Comparison of ENCODE assay signal across 10 cellular contexts in genomic region chr10:71966046-71967004, GRCh38. TPM values are rescaled to one million over a fixed set of nuclear protein-coding genes. Genes with fewer than 3 reads are reported as not detected.
A peak's percentile ranks its signal among the peaks of the same experiment; 100 is the strongest.
DNase-seq lines count a peak whose midpoint lies in the region; ATAC-seq, FAIRE-seq and TF ChIP-seq lines count a peak whose summit lies in the region.
"Had no signal": no experiment of that assay in that cellular context is flagged by ENCODE, and none has a peak within 500 bp of the region (broad histone marks: within the 10 kb centered on the region; RNA-seq: fewer than 3 reads in every experiment).

No MANE protein-coding gene starts in this region.

- H3K79me1 ChIP-seq in IMR-90 (ENCODE audit: low read depth in 1 of 2, low read length in 2 of 2) (peaks cover 19 to 64% of the 10 kb centered on the region in 2 experiments), mesendoderm (ENCODE audit: low read length) (peaks cover 19% of the 10 kb centered on the region)

- peak overlapping the region; percentile 70 for H3K23ac ChIP-seq in IMR-90 (ENCODE audit: low read depth, low read length)
- peak overlapping the region; percentile 74 for H3K23ac ChIP-seq in mesendoderm (ENCODE audit: low read length)

- peak overlapping the region; percentile 77 for H3K4me3 ChIP-seq in IMR-90 (ENCODE audit: insufficient read depth, low read depth, low read length)
- H3K4me3 ChIP-seq in mammary epithelial cell (replicated peaks in 1 of 3; ENCODE audit: insufficient read depth in 1 of 3, low read depth in 2 of 3, low read length in 3 of 3) = peak overlapping the region; percentile 73 to 85 (median 80)
- H3K4me3 ChIP-seq in mesendoderm (ENCODE audit: low read length) = no peak overlapping the region
- H3K4me3 ChIP-seq in transverse colon = peak overlapping the region in 2 of 4 donors; percentile 46 to 57

- H3K14ac ChIP-seq in IMR-90 (replicated peaks; ENCODE audit: low read depth, low read length) = peak overlapping the region; percentile 92

- dilution Hi-C loops in IMR-90 (cut with HindIII; ENCODE audit: low sequenced_read_pairs, unreplicated experiment) = no loop called here
- dilution Hi-C loops in mammary epithelial cell (cut with HindIII; ENCODE audit: low sequenced_read_pairs) = loop anchor here (25.0 kb wide), 1 partner anchor 371 kb away; no protein-coding TSS in a partner anchor

- TF ChIP-seq RAD21 in IMR-90 (IDR thresholded peaks at IDR 0.05; ENCODE audit: low read length) = no peak

- H3K27me3 ChIP-seq in IMR-90 (ENCODE audit: control insufficient read depth, insufficient read depth, low read length) = no peaks in the 10 kb centered on the region
- H3K27me3 ChIP-seq in mammary epithelial cell (ENCODE audit: insufficient read depth, low read length) = no peaks in the 10 kb centered on the region
- no peaks in the 10 kb centered on the region for H3K27me3 ChIP-seq in mesendoderm (ENCODE audit: insufficient read depth, low read length, poor library complexity)
- H3K27me3 ChIP-seq in transverse colon = peaks cover 29% of the 10 kb centered on the region

- peak overlapping the region; percentile 41; the same call in 1 of the 2 replicates for H3K18ac ChIP-seq in IMR-90 (ENCODE audit: low read depth, low read length)
- H3K18ac ChIP-seq in mesendoderm (ENCODE audit: low read length) = peak overlapping the region; percentile 13

- peak overlapping the region; percentile 89 for H2AFZ ChIP-seq in IMR-90 (replicated peaks; ENCODE audit: low read length, poor library complexity)
- no peak overlapping the region for H2AFZ ChIP-seq in mammary epithelial cell (ENCODE audit: low read depth, low read length)
- H2AFZ ChIP-seq: parathyroid adenoma had no signal

- peak overlapping the region; percentile 96 for H2AK9ac ChIP-seq in IMR-90 (replicated peaks; ENCODE audit: low read depth, low read length, poor library complexity)

- BruUV-seq in IMR-90 (replicated peaks; lab: Mats Ljungman, UMichigan) (no TSS peak), mammary epithelial cell (replicated peaks; lab: Mats Ljungman, UMichigan) (TSS peak; percentile 49)

- H3K4me2 ChIP-seq in IMR-90 (ENCODE audit: low read depth, low read length) = peak overlapping the region; percentile 96
- H3K4me2 ChIP-seq in mammary epithelial cell (ENCODE audit: insufficient read depth, low read depth, low read length) = peak overlapping the region; percentile 93
- H3K4me2 ChIP-seq in mesendoderm (ENCODE audit: low read length) = peak overlapping the region; percentile 99

- H3K9me3 ChIP-seq in IMR-90 (ENCODE audit: control insufficient read depth, insufficient read depth, low read length) = no peaks in the 10 kb centered on the region; the same call in 1 of the 2 replicates
- H3K9me3 ChIP-seq in mammary epithelial cell (replicated peaks; ENCODE audit: insufficient read depth, low read length) = no peaks in the 10 kb centered on the region
- no peaks in the 10 kb centered on the region for H3K9me3 ChIP-seq in transverse colon

- H2BK5ac ChIP-seq in IMR-90 (ENCODE audit: low read depth, low read length, poor library complexity, severe bottlenecking) (peak overlapping the region; percentile 65), mesendoderm (ENCODE audit: low read length) (no peak overlapping the region)

- H2AK5ac ChIP-seq in IMR-90 (ENCODE audit: low read depth, low read length) (peak overlapping the region; percentile 97; the same call in 1 of the 2 replicates), mesendoderm (ENCODE audit: low read length) (peak overlapping the region; percentile 37)

- intact Hi-C loops in IMR-90 (cut with micrococcal nuclease) (no loop called here), mammary epithelial cell (cut with micrococcal nuclease) (loop anchor here (1.0 to 5.0 kb wide), 2 partner anchors 46 to 371 kb away; no protein-coding TSS in a partner anchor), transverse colon (cut with DNase I; ENCODE audit: low total_unique reads) (no loop called here)

- TF ChIP-seq POLR2A in IMR-90 (IDR thresholded peaks at IDR 0.05; ENCODE audit: low read depth, low read length) = no peak
- no peak for TF ChIP-seq POLR2A in transverse colon (IDR thresholded peaks at IDR 0.05)
- TF ChIP-seq POLR2A in GM12891 (IDR thresholded peaks at IDR 0.05; ENCODE audit: low read depth, low read length) = no peak

- peak overlapping the region; percentile 3; the same call in 1 of the 2 replicates for H4K5ac ChIP-seq in IMR-90 (ENCODE audit: low read depth, low read length)
- H4K5ac ChIP-seq in mesendoderm (ENCODE audit: low read length) = no peak overlapping the region

- WGBS in IMR-90 (ENCODE audit: extremely low coverage in 2 of 2, insufficient read length in 1 of 2), 2 experiments = no CpG with 5 or more reads among the region's 6 CpGs
- WGBS in mammary epithelial cell (ENCODE audit: low coverage, missing lambda C conversion rate) = 28% methylated on average over 5 of the region's 6 CpGs
- whole genome bisulfite sequencing in mesendoderm (ENCODE audit: extremely low coverage, insufficient coverage, low lambda C conversion rate) = no CpG with 5 or more reads among the region's 6 CpGs
- 73 to 95% methylated on average over 3 to 6 of the region's 6 CpGs for WGBS in transverse colon (ENCODE audit: low coverage in 1 of 2), 2 donors

- POLR2A ChIA-PET in IMR-90 (lab: Charles Lee; ENCODE audit: unreplicated experiment) = interaction anchor here (0.7 to 1.0 kb wide), 2 partner anchors 8 to 21 kb away, joined by 4 to 7 read pairs; no protein-coding TSS in a partner anchor

- H2BK120ac ChIP-seq in IMR-90 (ENCODE audit: low read depth, low read length) (peak overlapping the region; percentile 60; the same call in 1 of the 2 replicates), mesendoderm (ENCODE audit: low read depth, low read length) (no peak overlapping the region)

- CTCF ChIA-PET in IMR-90 (lab: Yijun Ruan, JAX) = no interaction called here
- CTCF ChIA-PET in mammary epithelial cell (lab: Charles Lee; ENCODE audit: low non-redundant PET) = interaction anchor here (0.7 to 1.0 kb wide), 2 partner anchors 11 to 50 kb away, joined by 3 to 5 read pairs; no protein-coding TSS in a partner anchor

- peak overlapping the region; percentile 74 for H3K56ac ChIP-seq in IMR-90 (ENCODE audit: extremely low read depth, insufficient read depth, low read length)
- H3K56ac ChIP-seq in mesendoderm (ENCODE audit: low read length) = peak overlapping the region; percentile 99

- H4K8ac ChIP-seq in IMR-90 (ENCODE audit: low read depth in 2 of 2, low read length in 2 of 2) = peak overlapping the region; percentile 76 to 90; a peak in 2 of 4 replicates
- no peak overlapping the region for H4K8ac ChIP-seq in mesendoderm (ENCODE audit: low read depth, low read length)

- H3K36me3 ChIP-seq in IMR-90 (ENCODE audit: control insufficient read depth, insufficient read depth, low read length) = no peaks in the 10 kb centered on the region
- H3K36me3 ChIP-seq in mammary epithelial cell (ENCODE audit: insufficient read depth, low read length) = no peaks in the 10 kb centered on the region
- H3K36me3 ChIP-seq in mesendoderm (ENCODE audit: control insufficient read depth, insufficient read depth, low read length) = no peaks in the 10 kb centered on the region
- H3K36me3 ChIP-seq in transverse colon = no peaks in the 10 kb centered on the region

- TF ChIP-seq CTCF in IMR-90 (conservative IDR thresholded peaks at IDR 0.05; ENCODE audit: low read depth, low read length) = no peak
- no peak for TF ChIP-seq CTCF in mammary epithelial cell (conservative IDR thresholded peaks at IDR 0.05 in 1 of 2, IDR thresholded peaks at IDR 0.05 in 1 of 2; ENCODE audit: extremely low read depth in 1 of 2, insufficient read depth in 1 of 2, low read depth in 1 of 2, low read length in 2 of 2)
- TF ChIP-seq CTCF in transverse colon (IDR thresholded peaks at IDR 0.05) = no peak

- peaks cover 20% of the 10 kb centered on the region for H3K9me1 ChIP-seq in IMR-90 (ENCODE audit: insufficient read depth, low read length)

- peak overlapping the region; percentile 81 for H4K91ac ChIP-seq in IMR-90 (ENCODE audit: insufficient read depth, low read depth, low read length)

- peaks cover 47% of the 10 kb centered on the region for H4K20me1 ChIP-seq in IMR-90 (ENCODE audit: insufficient read depth, low read length)
- no peaks in the 10 kb centered on the region for H4K20me1 ChIP-seq in mammary epithelial cell (ENCODE audit: insufficient read depth, low read length)

- H3K9ac ChIP-seq in IMR-90 (ENCODE audit: low read depth, low read length) (peak overlapping the region; percentile 94), mammary epithelial cell (ENCODE audit: insufficient read depth, low read length) (peak overlapping the region; percentile 93), mesendoderm (ENCODE audit: low read length) (peak overlapping the region; percentile 92)
- H3K9ac ChIP-seq: parathyroid adenoma had no signal

- H3K27ac ChIP-seq in IMR-90 (ENCODE audit: insufficient read depth, low read length) (peak overlapping the region; percentile 74), mammary epithelial cell (ENCODE audit: insufficient read depth, low read depth, low read length) (peak overlapping the region; percentile 91), mesendoderm (ENCODE audit: low read depth, low read length) (no peak overlapping the region), transverse colon (peak overlapping the region; percentile 86 to 96 (median 89))

- H3K79me2 ChIP-seq in mammary epithelial cell (ENCODE audit: insufficient read depth, low read length) (peaks cover 75% of the 10 kb centered on the region), mesendoderm (ENCODE audit: control insufficient read depth, insufficient read depth, low read length) (peaks cover 21% of the 10 kb centered on the region)
- H3K79me2 ChIP-seq: parathyroid adenoma had no signal

- no peak for FAIRE-seq in GM12891 (lab: Jason Lieb, UNC)

- ATAC-seq in IMR-90 (ENCODE audit: low read depth) = peak; percentile 6; the same call in 1 of the 2 replicates
- no peak for ATAC-seq in HG03097 (IDR thresholded peaks at IDR 0.05; ENCODE audit: low FRiP score, unreplicated experiment)

- H3K4me1 ChIP-seq in IMR-90 (ENCODE audit: control insufficient read depth, insufficient read depth, low read length) (peaks cover 13% of the 10 kb centered on the region), mammary epithelial cell (ENCODE audit: insufficient read depth, low read length) (peaks cover 54% of the 10 kb centered on the region), mesendoderm (ENCODE audit: control insufficient read depth, low read depth, low read length) (peaks cover 7% of the 10 kb centered on the region), transverse colon (peaks cover 7 to 42% (median 23%) of the 10 kb centered on the region in 4 donors)

- DNase-seq in IMR-90 (peak; percentile 65), mammary epithelial cell (peak; percentile 80), mesendoderm (peak; percentile 17), transverse colon (no peak), GM12891 (ENCODE audit: insufficient read length, low spot score) (no peak), HUDEP-2 (lab: John Stamatoyannopoulos, UW; ENCODE audit: unreplicated experiment in 76 of 76) (no peak)
- DNase-seq: SIG-M5 had no signal

- peak overlapping the region; percentile 94 for H3K4ac ChIP-seq in IMR-90 (ENCODE audit: low read depth, low read length)
- H3K4ac ChIP-seq in mesendoderm (ENCODE audit: low read depth, low read length) = no peak overlapping the region

- in situ Hi-C loops in IMR-90 (cut with MboI; ENCODE audit: low sequenced_read_pairs) (loop anchor here (10.0 kb wide), 1 partner anchor 358 kb away; no protein-coding TSS in a partner anchor), mammary epithelial cell (cut with MboI; ENCODE audit: low sequenced_read_pairs in 2 of 2) (no loop called here), transverse colon (cut with MboI; ENCODE audit: low pct_ligation_motif_present in 1 of 4, low pct_unique_long_range_greater_than_20kb in 1 of 4, low sequenced_read_pairs in 3 of 4) (no loop called here)

- H2BK15ac ChIP-seq in IMR-90 (ENCODE audit: low read depth, low read length) (peak overlapping the region; percentile 65; the same call in 1 of the 3 replicates), mesendoderm (replicated peaks; ENCODE audit: low read depth) (no peak overlapping the region)

- no peak overlapping the region for H2BK20ac ChIP-seq in IMR-90 (ENCODE audit: low read depth, low read length)

- no peak for TF ChIP-seq EP300 in transverse colon (IDR thresholded peaks at IDR 0.05; ENCODE audit: low read depth)

RNA-seq across cellular contexts. Expression of gene CHST3, which starts 2.1 kb away (rescaled TPM):
- total RNA-seq in IMR-90 (2012; rRNA removed) (9.0 and 10.6 TPM in 2 replicates), mammary epithelial cell (10 to 100 TPM; 32.4 to 85.0 TPM), transverse colon (10 to 100 TPM in 1 of 4 donors, 1 to 10 TPM in 3; 1.6 to 10.5 (median 3.9) TPM)
- polyA plus RNA-seq in IMR-90 (2012; rRNA removed) (8.6 and 9.1 TPM in 2 replicates), mammary epithelial cell (18.1 TPM)
- 5.5 and 6.1 TPM in 2 replicates for polyA plus RNA-seq in IMR-90 (2012; cell fraction: cytosol; rRNA removed)
- polyA plus RNA-seq in IMR-90 (2012; cell fraction: nucleus; rRNA removed; ENCODE audit: low replicate concordance) = 5.5 and 7.2 TPM in 2 replicates
- 35.7 TPM for polyA minus RNA-seq in mammary epithelial cell
- polyA plus RNA-seq in mesendoderm (2013, experiment 1 of 2) = 4.9 TPM
- 4.9 TPM for polyA plus RNA-seq in mesendoderm (2013, experiment 2 of 2)
- polyA plus RNA-seq in GM12891 (2012; ENCODE audit: low read depth, missing spikeins) = 0.03 TPM
- polyA plus RNA-seq: IgD-negative memory B cell had no signal

Comparison
In these comparisons a context has a peak if more than half of its experiments do, and no peak if none do; other contexts are left out.
1. DNase-seq: peak in IMR-90 (single experiment), mammary epithelial cell (single experiment) and mesendoderm (single experiment); none in transverse colon (single experiment), GM12891 (single experiment) and HUDEP-2 (0 of 76).
2. Peak in every context shown above with its lines, with median percentiles within 50 percentile points of each other: H3K4me2 ChIP-seq and H3K9ac ChIP-seq.